11 cellular contexts compared by ENCODE assay signal in genomic region chr6:108904731-108905130, GRCh38. TPM values are rescaled to one million over a fixed set of nuclear protein-coding genes. Genes with fewer than 3 reads are reported as not detected.
DNase-seq lines count a peak whose midpoint lies in the region; ATAC-seq and TF ChIP-seq lines count a peak whose summit lies in the region.
"Had no signal": no experiment of that assay in that cellular context is flagged by ENCODE, and none has a peak within 500 bp of the region (broad histone marks: within the 10 kb centered on the region; RNA-seq: fewer than 3 reads in every experiment).

No MANE protein-coding gene starts in this region.

- peaks cover 11% of the 10 kb centered on the region for H3K36me3 Mint-ChIP-seq in activated CD8-positive, alpha-beta memory T cell treated with anti-CD3 and anti-CD28 coated beads, Interleukin-2, amount 10 ng/mL, durations not matched to agents 7 days and 5 days

- H3K4me3 ChIP-seq in Peyer's patch (no peak overlapping the region), stomach (no peak overlapping the region)
- H3K4me3 ChIP-seq: right atrium auricular region had no signal

- H3K9me3 Mint-ChIP-seq in activated CD8-positive, alpha-beta memory T cell treated with anti-CD3 and anti-CD28 coated beads, Interleukin-2, amount 10 ng/mL, durations not matched to agents 7 days and 5 days (ENCODE audit: low read depth), result no peaks in the 10 kb centered on the region
- H3K9me3 Mint-ChIP-seq: stimulated activated naive CD8-positive, alpha-beta T cell treated with anti-CD3 and anti-CD28 coated beads, Interleukin-15, Interleukin-2, amounts not matched to agents 100 ng/mL and 50 ng/mL, for 24 hours had no signal

- CTCF ChIA-PET in activated CD8-positive, alpha-beta memory T cell treated with anti-CD3 and anti-CD28 coated beads, Interleukin-2, amount 10 ng/mL, durations not matched to agents 7 days and 5 days (lab: Charles Lee), result interaction anchor here (1.3 to 4.1 kb wide), 6 partner anchors 10 to 166 kb away, joined by 3 to 17 read pairs (median 6); no protein-coding TSS in a partner anchor

- intact Hi-C loops in stomach (cut with DNase I; ENCODE audit: low total_unique reads), result no loop called here

- peaks cover 10% of the 10 kb centered on the region for H3K27me3 Mint-ChIP-seq in activated CD8-positive, alpha-beta memory T cell treated with anti-CD3 and anti-CD28 coated beads, Interleukin-2, amount 10 ng/mL, durations not matched to agents 7 days and 5 days
- H3K27me3 Mint-ChIP-seq: stimulated activated naive CD8-positive, alpha-beta T cell treated with anti-CD3 and anti-CD28 coated beads, Interleukin-15, Interleukin-2, amounts not matched to agents 100 ng/mL and 50 ng/mL, for 24 hours had no signal

- H3K4me3 Mint-ChIP-seq in activated CD8-positive, alpha-beta memory T cell treated with anti-CD3 and anti-CD28 coated beads, Interleukin-2, amount 10 ng/mL, durations not matched to agents 7 days and 5 days, result no peak overlapping the region
- H3K4me3 Mint-ChIP-seq: stimulated activated naive CD8-positive, alpha-beta T cell treated with anti-CD3 and anti-CD28 coated beads, Interleukin-15, Interleukin-2, amounts not matched to agents 100 ng/mL and 50 ng/mL, for 24 hours had no signal

- H3K4me1 ChIP-seq in Peyer's patch, result peaks cover 0 to 14% (median 7%) of the 10 kb centered on the region in 4 donors
- H3K4me1 ChIP-seq in stomach, result peaks cover 9 to 54% (median 40%) of the 10 kb centered on the region in 4 donors

- peak; percentile 34 for ATAC-seq in activated CD8-positive, alpha-beta memory T cell treated with anti-CD3 and anti-CD28 coated beads, Interleukin-2, amount 10 ng/mL, durations not matched to agents 7 days and 5 days
- ATAC-seq in HG02973 (IDR thresholded peaks at IDR 0.05; ENCODE audit: unreplicated experiment), result peak; percentile 98

- 21 to 48% (median 42%) methylated on average over 3 of the region's 3 CpGs for WGBS in stomach, 5 donors

- H3K4me1 Mint-ChIP-seq in activated CD8-positive, alpha-beta memory T cell treated with anti-CD3 and anti-CD28 coated beads, Interleukin-2, amount 10 ng/mL, durations not matched to agents 7 days and 5 days, result peaks cover 38% of the 10 kb centered on the region

- H3K27ac ChIP-seq in Peyer's patch, result no peak overlapping the region
- H3K27ac ChIP-seq in stomach, result peak overlapping the region in 3 of 5 donors; percentile 37 to 76 (median 46)

- TF ChIP-seq POLR2A in Peyer's patch (IDR thresholded peaks at IDR 0.05) (no peak), stomach (IDR thresholded peaks at IDR 0.05) (no peak)

- TF ChIP-seq EP300 in stomach (IDR thresholded peaks at IDR 0.05), result no peak

- no peak overlapping the region for H3K27ac Mint-ChIP-seq in activated CD8-positive, alpha-beta memory T cell treated with anti-CD3 and anti-CD28 coated beads, Interleukin-2, amount 10 ng/mL, durations not matched to agents 7 days and 5 days
- H3K27ac Mint-ChIP-seq: stimulated activated naive CD8-positive, alpha-beta T cell treated with anti-CD3 and anti-CD28 coated beads, Interleukin-15, Interleukin-2, amounts not matched to agents 100 ng/mL and 50 ng/mL, for 24 hours had no signal

- no peaks in the 10 kb centered on the region for H3K36me3 ChIP-seq in Peyer's patch
- H3K36me3 ChIP-seq in stomach, result no peaks in the 10 kb centered on the region
- H3K36me3 ChIP-seq: right atrium auricular region had no signal

- H3K9me3 ChIP-seq in Peyer's patch, result no peaks in the 10 kb centered on the region
- H3K9me3 ChIP-seq in stomach, result no peaks in the 10 kb centered on the region
- H3K9me3 ChIP-seq: right atrium auricular region had no signal

- H3K27me3 ChIP-seq in Peyer's patch (no peaks in the 10 kb centered on the region), stomach (no peaks in the 10 kb centered on the region)
- H3K27me3 ChIP-seq: right atrium auricular region had no signal

- TF ChIP-seq CTCF in Peyer's patch (IDR thresholded peaks at IDR 0.05) (no peak), stomach (IDR thresholded peaks at IDR 0.05) (no peak)

- DNase-seq in activated CD8-positive, alpha-beta memory T cell treated with anti-CD3 and anti-CD28 coated beads, Interleukin-2, amount 10 ng/mL, durations not matched to agents 7 days and 5 days, result peak; percentile 67
- no peak for DNase-seq in activated CD8-positive, alpha-beta memory T cell treated with anti-CD3 and anti-CD28 coated beads, Interleukin-2, amount 50 U/mL, for 4 hours
- DNase-seq in Peyer's patch (peak in 2 of 3 donors; percentile 47 to 65), stomach (no peak), foreskin melanocyte (no peak), islet precursor cell (no peak), DMS153 treated with DMSO at 0.1 percent for 48 hours (lab: John Stamatoyannopoulos, UW; ENCODE audit: unreplicated experiment) (no peak)
- DNase-seq: NCI-H2081 treated with DMSO at 0.1 percent for 48 hours had no signal

RNA-seq across cellular contexts. Expression of gene ARMC2, which starts 56.5 kb away (rescaled TPM):
- 10 to 100 TPM; 10.8 to 19.2 TPM for total RNA-seq in activated CD8-positive, alpha-beta memory T cell treated with anti-CD3 and anti-CD28 coated beads, Interleukin-2, amount 10 ng/mL, durations not matched to agents 7 days and 5 days
- total RNA-seq in Peyer's patch (10 to 100 TPM in 1 of 4 donors, 1 to 10 TPM in 2, under 1 TPM in 1; 0.53 to 29.7 (median 4.4) TPM), stomach (10 to 100 TPM in 1 of 5 donors, 1 to 10 TPM in 3, not detected in 1; 2.3 to 13.4 (median 4.0) TPM)
- 1 to 10 TPM in 2 of 3 donors, under 1 TPM in 1; 0.46 to 1.7 (median 1.1) TPM for polyA plus RNA-seq in stomach

Comparison
In these comparisons a context has a peak if more than half of its experiments do, and no peak if none do; other contexts are left out.
1. DNase-seq: peak in activated CD8-positive, alpha-beta memory T cell treated with anti-CD3 and anti-CD28 coated beads, Interleukin-2, amount 10 ng/mL, durations not matched to agents 7 days and 5 days (single experiment) and Peyer's patch (2 of 3); none in activated CD8-positive, alpha-beta memory T cell treated with anti-CD3 and anti-CD28 coated beads, Interleukin-2, amount 50 U/mL, for 4 hours (single experiment), stomach (single experiment), foreskin melanocyte (single experiment), islet precursor cell (single experiment) and DMS153 treated with DMSO at 0.1 percent for 48 hours (single experiment).
2. H3K27ac ChIP-seq: peak in stomach (3 of 5); none in Peyer's patch (0 of 4).